ENCODE assay signal across 12 cellular contexts in the genomic region with DNA sequence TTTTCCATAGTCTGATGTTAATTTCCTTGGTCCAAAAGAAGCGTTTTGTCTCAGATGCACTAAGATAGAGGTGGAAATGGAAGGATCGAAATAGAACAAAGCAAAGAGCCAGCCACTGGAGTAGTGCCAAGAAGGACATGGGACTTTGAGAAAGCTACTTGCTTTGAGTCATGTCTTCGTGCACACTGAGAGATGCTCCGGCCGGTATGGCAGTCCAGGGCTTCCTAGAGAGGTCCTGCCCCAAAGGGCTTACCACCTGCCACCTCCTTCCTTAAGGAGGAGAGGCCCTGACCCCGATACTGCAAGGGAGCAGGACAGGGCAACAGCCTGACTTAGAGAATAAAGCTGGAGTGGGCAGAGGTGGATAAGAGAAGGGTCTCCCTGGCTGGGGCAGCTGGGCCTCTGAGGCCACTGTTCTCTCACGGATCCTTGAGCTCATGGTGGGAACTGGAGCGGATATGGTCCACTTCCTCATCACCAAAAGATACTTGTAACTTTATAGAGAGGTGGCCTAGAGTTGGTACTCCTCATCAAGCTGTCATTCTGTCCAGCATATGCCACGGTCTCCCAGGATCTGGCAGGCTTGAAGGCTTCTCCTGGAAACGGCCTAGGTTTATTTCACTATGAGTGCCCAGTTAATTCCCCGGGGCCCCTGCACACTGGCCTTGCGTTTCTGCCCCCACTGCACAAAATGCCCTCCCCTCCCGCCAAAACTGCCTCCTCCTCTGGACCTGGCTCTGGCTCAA. TPM values are rescaled to one million over a fixed set of nuclear protein-coding genes. Genes with fewer than 3 reads are reported as not detected.
DNase-seq lines count a peak whose midpoint lies in the region; ATAC-seq, FAIRE-seq and TF ChIP-seq lines count a peak whose summit lies in the region.
"Had no signal": no experiment of that assay in that cellular context is flagged by ENCODE, and none has a peak within 500 bp of the region (broad histone marks: within the 10 kb centered on the region; RNA-seq: fewer than 3 reads in every experiment).

No MANE protein-coding gene starts in this region.

- no peaks in the 10 kb centered on the region for H3K27me3 ChIP-seq in naive thymus-derived CD4-positive, alpha-beta T cell (ENCODE audit: control insufficient read depth in 2 of 2, insufficient read depth in 2 of 2, low read length in 2 of 2)
- no peaks in the 10 kb centered on the region for H3K27me3 ChIP-seq in vagina
- H3K27me3 ChIP-seq: SJCRH30 had no signal

- peaks cover 48% of the 10 kb centered on the region for H3K4me1 Mint-ChIP-seq in activated naive CD4-positive, alpha-beta T cell treated with anti-CD3 and anti-CD28 coated beads, Interleukin-2, amount 50 U/mL, for 24 hours
- peaks cover 38 to 69% (median 54%) of the 10 kb centered on the region in 7 donors for H3K4me1 Mint-ChIP-seq in naive thymus-derived CD4-positive, alpha-beta T cell

- no peaks in the 10 kb centered on the region for H3K27me3 Mint-ChIP-seq in activated naive CD4-positive, alpha-beta T cell treated with anti-CD3 and anti-CD28 coated beads, Interleukin-2, amount 50 U/mL, for 24 hours
- no peaks in the 10 kb centered on the region for H3K27me3 Mint-ChIP-seq in naive thymus-derived CD4-positive, alpha-beta T cell

- no peaks in the 10 kb centered on the region for H3K36me3 ChIP-seq in naive thymus-derived CD4-positive, alpha-beta T cell (ENCODE audit: control insufficient read depth in 2 of 3, insufficient read depth in 3 of 3, low read length in 3 of 3)
- H3K36me3 ChIP-seq in vagina = no peaks in the 10 kb centered on the region

- no peak for TF ChIP-seq CTCF in choroid plexus epithelial cell (conservative IDR thresholded peaks at IDR 0.05; ENCODE audit: low read depth, low read length)
- no peak for TF ChIP-seq CTCF in vagina (IDR thresholded peaks at IDR 0.05)
- no peak for TF ChIP-seq CTCF in D721Med (IDR thresholded peaks at IDR 0.05; ENCODE audit: insufficient read depth, missing control alignments)

- no peak overlapping the region for H3K4me3 Mint-ChIP-seq in activated naive CD4-positive, alpha-beta T cell treated with anti-CD3 and anti-CD28 coated beads, Interleukin-2, amount 50 U/mL, for 24 hours
- H3K4me3 Mint-ChIP-seq in naive thymus-derived CD4-positive, alpha-beta T cell = peak overlapping the region in 4 of 10 donors; percentile 15 to 48 (median 38)

- CTCF ChIA-PET in naive thymus-derived CD4-positive, alpha-beta T cell (lab: Charles Lee) = interaction anchor here (0.7 to 0.9 kb wide), 2 partner anchors 18 to 268 kb away, joined by 3 read pairs; no protein-coding TSS in a partner anchor

- peaks cover 11 to 18% of the 10 kb centered on the region in 2 donors for H3K4me1 ChIP-seq in naive thymus-derived CD4-positive, alpha-beta T cell (ENCODE audit: control insufficient read depth in 2 of 2, insufficient read depth in 2 of 2, low read length in 2 of 2)
- peaks cover 30% of the 10 kb centered on the region for H3K4me1 ChIP-seq in vagina
- H3K4me1 ChIP-seq: SJCRH30 had no signal

- H3K27ac ChIP-seq in naive thymus-derived CD4-positive, alpha-beta T cell (ENCODE audit: low read depth, low read length) = no peak overlapping the region
- peak overlapping the region; percentile 68 for H3K27ac ChIP-seq in vagina
- H3K27ac ChIP-seq: SJCRH30 had no signal

- no peak for FAIRE-seq in D721Med (lab: Jason Lieb, UNC)

- ATAC-seq in naive thymus-derived CD4-positive, alpha-beta T cell = peak; percentile 26

- no peaks in the 10 kb centered on the region for H3K9me3 Mint-ChIP-seq in activated naive CD4-positive, alpha-beta T cell treated with anti-CD3 and anti-CD28 coated beads, Interleukin-2, amount 50 U/mL, for 24 hours
- H3K9me3 Mint-ChIP-seq in naive thymus-derived CD4-positive, alpha-beta T cell = no peaks in the 10 kb centered on the region

- H3K36me3 Mint-ChIP-seq in activated naive CD4-positive, alpha-beta T cell treated with anti-CD3 and anti-CD28 coated beads, Interleukin-2, amount 50 U/mL, for 24 hours = peaks cover 5% of the 10 kb centered on the region
- peaks cover 0 to 27% (median 4%) of the 10 kb centered on the region in 5 donors for H3K36me3 Mint-ChIP-seq in naive thymus-derived CD4-positive, alpha-beta T cell

- POLR2A ChIA-PET in naive thymus-derived CD4-positive, alpha-beta T cell (lab: Charles Lee) = interaction anchor here (0.5 to 0.6 kb wide), 3 partner anchors 9 to 253 kb away, joined by 3 to 5 read pairs (median 3); no protein-coding TSS in a partner anchor

- TF ChIP-seq POLR2A in vagina (IDR thresholded peaks at IDR 0.05) = no peak

- no peak overlapping the region for H3K4me3 ChIP-seq in choroid plexus epithelial cell (ENCODE audit: low read depth, low read length)
- H3K4me3 ChIP-seq in naive thymus-derived CD4-positive, alpha-beta T cell (ENCODE audit: low read length) = no peak overlapping the region
- no peak overlapping the region for H3K4me3 ChIP-seq in vagina
- H3K4me3 ChIP-seq: SJCRH30 had no signal

- intact Hi-C loops in naive thymus-derived CD4-positive, alpha-beta T cell (cut with micrococcal nuclease) = no loop called here
- intact Hi-C loops in vagina (cut with DNase I) = no loop called here

- no peak for DNase-seq in activated naive CD4-positive, alpha-beta T cell treated with anti-CD3 and anti-CD28 coated beads, Interleukin-2, amount 50 U/mL, for 16 hours
- peak; percentile 14 for DNase-seq in choroid plexus epithelial cell (ENCODE audit: low read depth)
- no peak for DNase-seq in naive thymus-derived CD4-positive, alpha-beta T cell
- no peak for DNase-seq in vagina (ENCODE audit: extremely low spot score in 2 of 2)
- no peak for DNase-seq in iPS-NIHi11 (ENCODE audit: low spot score)
- no peak for DNase-seq in DMS114 treated with DMSO at 0.1 percent for 48 hours (lab: John Stamatoyannopoulos, UW; ENCODE audit: unreplicated experiment)
- DNase-seq in D721Med (ENCODE audit: insufficient read length, low spot score) = no peak
- DNase-seq: dermis blood vessel endothelial cell, hippocampal formation, NCI-H2227 treated with DMSO at 0.1 percent for 48 hours, SJCRH30 had no signal

- peak overlapping the region; percentile 72 for H3K27ac Mint-ChIP-seq in activated naive CD4-positive, alpha-beta T cell treated with anti-CD3 and anti-CD28 coated beads, Interleukin-2, amount 50 U/mL, for 24 hours
- H3K27ac Mint-ChIP-seq in naive thymus-derived CD4-positive, alpha-beta T cell = peak overlapping the region; percentile 51 to 87 (median 65)

- no peaks in the 10 kb centered on the region for H3K9me3 ChIP-seq in naive thymus-derived CD4-positive, alpha-beta T cell (ENCODE audit: control insufficient read depth in 2 of 3, low read length in 3 of 3)
- no peaks in the 10 kb centered on the region for H3K9me3 ChIP-seq in vagina
- H3K9me3 ChIP-seq: SJCRH30 had no signal

RNA-seq across cellular contexts. Expression of a gene that starts 57.4 kb away (rescaled TPM):
- 100 to 1,000 TPM; 103 to 192 (median 149) TPM for total RNA-seq in naive thymus-derived CD4-positive, alpha-beta T cell
- 100 to 1,000 TPM; 120 to 156 TPM for polyA plus RNA-seq in naive thymus-derived CD4-positive, alpha-beta T cell
- 111 TPM for total RNA-seq in vagina
